1 cellular context compared by ENCODE assay signal in genomic region chr6:167734662-167735497, GRCh38.
TF ChIP-seq lines count a peak whose summit lies in the region.

No MANE protein-coding gene starts in this region.

TF ChIP-seq in HepG2, 621 proteins besides CTCF, POLR2A, EP300 and RAD21 (continued from another document):
- TF ChIP-seq ZBTB4 (CRISPR knock-in tag; IDR thresholded peaks at IDR 0.05; ENCODE audit: borderline replicate concordance), result peak; percentile 56; the same call in 1 of the 2 replicates
- 0 out of 2 replicates have a peak, but pooled peaks have one; percentile 34 for TF ChIP-seq ZNF709 (CRISPR knock-in tag; IDR thresholded peaks at IDR 0.05)
- TF ChIP-seq HCFC1 (IDR thresholded peaks at IDR 0.05; ENCODE audit: low read depth, low read length), result no peak
- peak; percentile 56; the same call in 1 of the 2 replicates for TF ChIP-seq ZNF790 (CRISPR knock-in tag; IDR thresholded peaks at IDR 0.05; ENCODE audit: borderline replicate concordance)
- no peak for TF ChIP-seq NR2F6 (IDR thresholded peaks at IDR 0.05)
- TF ChIP-seq NR2F6 (CRISPR knock-in tag; IDR thresholded peaks at IDR 0.05), result peak; percentile 90
- 0 out of 2 replicates have a peak, but pooled peaks have one; percentile 39 for TF ChIP-seq GTF3A (CRISPR knock-in tag; conservative IDR thresholded peaks at IDR 0.05)
- peak; percentile 22; the same call in 1 of the 2 replicates for TF ChIP-seq RBAK (CRISPR knock-in tag; IDR thresholded peaks at IDR 0.05)
- 0 out of 2 replicates have a peak, but pooled peaks have one; percentile 56 for TF ChIP-seq ZNF724P (CRISPR knock-in tag; IDR thresholded peaks at IDR 0.05; ENCODE audit: borderline replicate concordance)
- TF ChIP-seq PATZ1 (CRISPR knock-in tag; IDR thresholded peaks at IDR 0.05), result 0 out of 2 replicates have a peak, but pooled peaks have one; percentile 19
- peak; percentile 70; the same call in 1 of the 2 replicates for TF ChIP-seq NONO (IDR thresholded peaks at IDR 0.05)
- no peak for TF ChIP-seq NONO (CRISPR knock-in tag; conservative IDR thresholded peaks at IDR 0.05)
- TF ChIP-seq MTERF4 (CRISPR knock-in tag; IDR thresholded peaks at IDR 0.05), result 0 out of 2 replicates have a peak, but pooled peaks have one; percentile 25
- TF ChIP-seq SSRP1 (CRISPR knock-in tag; IDR thresholded peaks at IDR 0.05), result peak; percentile 68; the same call in 1 of the 2 replicates
- TF ChIP-seq KDM4B (CRISPR knock-in tag; IDR thresholded peaks at IDR 0.05), result no peak
- peak; percentile 71 to 95; a peak in 3 of 4 replicates for TF ChIP-seq NR2F1 (CRISPR knock-in tag; IDR thresholded peaks at IDR 0.05)
- TF ChIP-seq HOXD1 (CRISPR knock-in tag; IDR thresholded peaks at IDR 0.05), result 0 out of 2 replicates have a peak, but pooled peaks have one; percentile 32
- no peak for TF ChIP-seq ZNF720 (CRISPR knock-in tag; IDR thresholded peaks at IDR 0.05)
- TF ChIP-seq SRSF1 (optimal IDR thresholded peaks at IDR 0.05; ENCODE audit: low read depth, low read length), result peak; percentile 2
- TF ChIP-seq ZBTB20 (CRISPR knock-in tag; IDR thresholded peaks at IDR 0.05; ENCODE audit: borderline replicate concordance, low read depth), result 0 out of 2 replicates have a peak, but pooled peaks have one; percentile 6
- no peak for TF ChIP-seq CBX1 (IDR thresholded peaks at IDR 0.05; ENCODE audit: low read depth)
- TF ChIP-seq IRX3 (CRISPR knock-in tag; IDR thresholded peaks at IDR 0.05; ENCODE audit: borderline replicate concordance, low read depth), result peak; percentile 48; the same call in 1 of the 2 replicates
- peak; percentile 11; the same call in 1 of the 2 replicates for TF ChIP-seq TGIF2 (CRISPR knock-in tag; IDR thresholded peaks at IDR 0.05)
- TF ChIP-seq MYC (CRISPR knock-in tag; IDR thresholded peaks at IDR 0.05; ENCODE audit: borderline replicate concordance), result peak; percentile 2; the same call in 1 of the 2 replicates
- no peak for TF ChIP-seq CCAR2 (optimal IDR thresholded peaks at IDR 0.05; ENCODE audit: low read depth, low read length)
- 0 out of 2 replicates have a peak, but pooled peaks have one; percentile 15 for TF ChIP-seq DNMT1 (CRISPR knock-in tag; IDR thresholded peaks at IDR 0.05)
- TF ChIP-seq IKZF5 (CRISPR knock-in tag; IDR thresholded peaks at IDR 0.05), result 0 out of 2 replicates have a peak, but pooled peaks have one; percentile 12
- no peak for TF ChIP-seq ZNF121 (CRISPR knock-in tag; IDR thresholded peaks at IDR 0.05)
- peak; percentile 68; the same call in 1 of the 2 replicates for TF ChIP-seq ZNF646 (CRISPR knock-in tag; IDR thresholded peaks at IDR 0.05)
- TF ChIP-seq ZNF589 (CRISPR knock-in tag; conservative IDR thresholded peaks at IDR 0.05), result 0 out of 2 replicates have a peak, but pooled peaks have one; percentile 12
- peak; percentile 67; the same call in 1 of the 2 replicates for TF ChIP-seq PCBP1 (IDR thresholded peaks at IDR 0.05; ENCODE audit: borderline replicate concordance, low read depth, low read length)
- peak; percentile 88 for TF ChIP-seq ZBTB38 (CRISPR knock-in tag; IDR thresholded peaks at IDR 0.05)
- TF ChIP-seq RXRA (CRISPR knock-in tag; IDR thresholded peaks at IDR 0.05), result peak; percentile 49; the same call in 1 of the 2 replicates
- 0 out of 2 replicates have a peak, but pooled peaks have one; percentile 9 for TF ChIP-seq CC2D1A (CRISPR knock-in tag; IDR thresholded peaks at IDR 0.05)
- TF ChIP-seq ARID4A (CRISPR knock-in tag; IDR thresholded peaks at IDR 0.05; ENCODE audit: borderline replicate concordance), result peak; percentile 27; the same call in 1 of the 2 replicates
- TF ChIP-seq ZNF274 (CRISPR knock-in tag; IDR thresholded peaks at IDR 0.05), result peak; percentile 13; the same call in 1 of the 2 replicates
- TF ChIP-seq ZNF331 (CRISPR knock-in tag; IDR thresholded peaks at IDR 0.05), result no peak
- peak; percentile 89 for TF ChIP-seq KDM1A (CRISPR knock-in tag; IDR thresholded peaks at IDR 0.05)
- peak; percentile 7; the same call in 1 of the 2 replicates for TF ChIP-seq ZNF225 (CRISPR knock-in tag; IDR thresholded peaks at IDR 0.05)
- no peak for TF ChIP-seq ZNF431 (CRISPR knock-in tag; IDR thresholded peaks at IDR 0.05; ENCODE audit: borderline replicate concordance, low read depth)
- 0 out of 2 replicates have a peak, but pooled peaks have one; percentile 51 for TF ChIP-seq ZNF275 (CRISPR knock-in tag; IDR thresholded peaks at IDR 0.05; ENCODE audit: borderline replicate concordance)
